Comparison of ENCODE assay signal across 27 cellular contexts in the genomic region with DNA sequence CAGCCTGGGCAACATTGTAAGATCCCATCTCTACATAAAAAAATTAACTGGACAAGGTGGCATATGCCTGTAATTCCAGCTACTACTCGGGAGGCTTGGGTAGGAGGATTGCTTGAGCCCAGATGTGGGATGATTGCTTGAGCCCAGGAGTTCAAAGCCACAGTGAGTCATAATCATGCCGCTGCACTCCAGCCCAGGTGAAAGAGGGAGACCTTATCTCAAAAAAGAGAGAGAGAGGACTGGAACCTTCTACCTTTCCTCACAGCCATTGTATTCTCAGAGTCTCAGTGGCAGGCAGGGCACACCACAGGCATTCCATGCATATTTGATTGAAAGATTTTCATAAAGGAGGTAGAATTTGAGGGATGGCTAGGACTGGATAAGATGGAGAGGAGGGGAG.
"Had no signal": no experiment of that assay in that cellular context is flagged by ENCODE, and none has a peak within 500 bp of the region (broad histone marks: within the 10 kb centered on the region; RNA-seq: fewer than 3 reads in every experiment).

No MANE protein-coding gene starts in this region.

- H3K4me1 ChIP-seq: body of pancreas, esophagus muscularis mucosa, heart right ventricle, pancreas, psoas muscle, sigmoid colon, thyroid gland had no signal

- H3K36me3 Mint-ChIP-seq: activated CD8-positive, alpha-beta memory T cell treated with anti-CD3 and anti-CD28 coated beads, Interleukin-2, amount 10 ng/mL, durations not matched to agents 7 days and 5 days; activated naive CD4-positive, alpha-beta T cell treated with anti-CD3 and anti-CD28 coated beads, Interleukin-2, amount 50 U/mL, for 72 hours; mesothelial cell of epicardium; naive B cell; stimulated activated effector memory CD8-positive, alpha-beta T cell treated with anti-CD3 and anti-CD28 coated beads, Interleukin-12 subunit alpha, Interleukin-12 subunit beta, amount 100 ng/mL, for 72 hours had no signal

- H3K4me1 Mint-ChIP-seq: mesothelial cell of epicardium had no signal

- H3K27me3 Mint-ChIP-seq: activated CD4-positive, alpha-beta T cell treated with anti-CD3 and anti-CD28 coated beads for 36 hours had no signal

- DNase-seq: activated CD4-positive, alpha-beta T cell treated with anti-CD3 and anti-CD28 coated beads for 36 hours; activated CD4-positive, CD25-positive, alpha-beta regulatory T cell; activated CD8-positive, alpha-beta memory T cell treated with anti-CD3 and anti-CD28 coated beads, Interleukin-2, amount 10 ng/mL, durations not matched to agents 7 days and 5 days; activated CD8-positive, alpha-beta T cell treated with anti-CD3 and anti-CD28 coated beads, Interleukin-2, amount 10 ng/mL, durations not matched to agents 7 days and 5 days; activated T-cell treated with anti-CD3 and anti-CD28 coated beads, Interleukin-2, amount 50 U/mL, for 48 hours; anterior cingulate cortex; body of pancreas; dermis blood vessel endothelial cell; effector CD4-positive, alpha-beta T cell; foreskin melanocyte; heart right ventricle; left ventricle myocardium superior; naive B cell; nephron progenitor cell; pancreas; psoas muscle; sigmoid colon; small intestine; stimulated activated CD4-positive, alpha-beta T cell treated with anti-CD3 and anti-CD28 coated beads, Interleukin-4, amount 100 ng/mL, for 24 hours; stomach had no signal

- H3K9me3 ChIP-seq: body of pancreas, esophagus muscularis mucosa, heart right ventricle, neutrophil, pancreas, psoas muscle, sigmoid colon, stomach, thyroid gland had no signal

- H3K4me3 ChIP-seq: body of pancreas, esophagus muscularis mucosa, heart right ventricle, pancreas, psoas muscle, sigmoid colon, stomach, thyroid gland had no signal

- ATAC-seq: activated CD4-positive, alpha-beta T cell treated with anti-CD3 and anti-CD28 coated beads for 36 hours; activated CD8-positive, alpha-beta memory T cell treated with anti-CD3 and anti-CD28 coated beads, Interleukin-2, amount 10 ng/mL, durations not matched to agents 7 days and 5 days; activated CD8-positive, alpha-beta T cell treated with anti-CD3 and anti-CD28 coated beads, Interleukin-2, amount 10 ng/mL, durations not matched to agents 7 days and 5 days; activated naive CD4-positive, alpha-beta T cell treated with anti-CD3 and anti-CD28 coated beads, Interleukin-2, amount 50 U/mL, for 72 hours; heart right ventricle; left ventricle myocardium superior; pancreas; psoas muscle; stimulated activated effector memory CD8-positive, alpha-beta T cell treated with anti-CD3 and anti-CD28 coated beads, Interleukin-12 subunit alpha, Interleukin-12 subunit beta, amount 100 ng/mL, for 72 hours had no signal

- H3K4me3 Mint-ChIP-seq: activated CD4-positive, alpha-beta T cell treated with anti-CD3 and anti-CD28 coated beads for 36 hours; activated CD8-positive, alpha-beta memory T cell treated with anti-CD3 and anti-CD28 coated beads, Interleukin-2, amount 10 ng/mL, durations not matched to agents 7 days and 5 days; activated CD8-positive, alpha-beta T cell treated with anti-CD3 and anti-CD28 coated beads, Interleukin-2, amount 10 ng/mL, durations not matched to agents 7 days and 5 days; mesothelial cell of epicardium; naive B cell; nephron progenitor cell; stimulated activated effector memory CD8-positive, alpha-beta T cell treated with anti-CD3 and anti-CD28 coated beads, Interleukin-12 subunit alpha, Interleukin-12 subunit beta, amount 100 ng/mL, for 72 hours had no signal

- H3K36me3 ChIP-seq: esophagus muscularis mucosa, heart right ventricle, neutrophil, pancreas, sigmoid colon, stomach, thyroid gland had no signal

- H3K9me3 Mint-ChIP-seq: activated T-helper 2 cell treated with anti-CD3 and anti-CD28 coated beads, Interferon-gamma antibody, Interleukin-2, Interleukin-4, amounts not matched to agents 10 μg/mL and 5 μg/mL and 100 μg/mL, durations not matched to agents 14 hours and 24 hours and 36 hours; nephron progenitor cell; stimulated activated effector memory CD8-positive, alpha-beta T cell treated with anti-CD3 and anti-CD28 coated beads, Interleukin-12 subunit alpha, Interleukin-12 subunit beta, amount 100 ng/mL, for 72 hours had no signal

- H3K27ac ChIP-seq: body of pancreas, esophagus muscularis mucosa, heart right ventricle, neutrophil, pancreas, psoas muscle, sigmoid colon, stomach, thyroid gland had no signal

- H3K27me3 ChIP-seq: body of pancreas, esophagus muscularis mucosa, neutrophil, pancreas, sigmoid colon, thyroid gland had no signal

- H3K27ac Mint-ChIP-seq: activated CD4-positive, alpha-beta T cell treated with anti-CD3 and anti-CD28 coated beads for 36 hours; activated CD8-positive, alpha-beta memory T cell treated with anti-CD3 and anti-CD28 coated beads, Interleukin-2, amount 10 ng/mL, durations not matched to agents 7 days and 5 days; activated CD8-positive, alpha-beta T cell treated with anti-CD3 and anti-CD28 coated beads, Interleukin-2, amount 10 ng/mL, durations not matched to agents 7 days and 5 days; activated naive CD4-positive, alpha-beta T cell treated with anti-CD3 and anti-CD28 coated beads, Interleukin-2, amount 50 U/mL, for 72 hours; activated T-helper 2 cell treated with anti-CD3 and anti-CD28 coated beads, Interferon-gamma antibody, Interleukin-2, Interleukin-4, amounts not matched to agents 10 μg/mL and 5 μg/mL and 100 μg/mL, durations not matched to agents 14 hours and 24 hours and 36 hours; mesothelial cell of epicardium; naive B cell; nephron progenitor cell; stimulated activated effector memory CD8-positive, alpha-beta T cell treated with anti-CD3 and anti-CD28 coated beads, Interleukin-12 subunit alpha, Interleukin-12 subunit beta, amount 100 ng/mL, for 72 hours had no signal
